Comparison of ENCODE assay signal across 1 cellular context in genomic region chr17:42107124-42107523, GRCh38.
TF ChIP-seq lines count a peak whose summit lies in the region.

No MANE protein-coding gene starts in this region.

TF ChIP-seq in SK-N-SH, 30 proteins besides CTCF, POLR2A, EP300 and RAD21 (continued from another document):
- no peak for TF ChIP-seq ZBTB33 (IDR thresholded peaks at IDR 0.05; ENCODE audit: borderline replicate concordance, low read depth)
